Comparison of ENCODE assay signal across 30 cellular contexts in genomic region chr11:38839076-38839475, GRCh38.
"Had no signal": no experiment of that assay in that cellular context is flagged by ENCODE, and none has a peak within 500 bp of the region (broad histone marks: within the 10 kb centered on the region; RNA-seq: fewer than 3 reads in every experiment).

No MANE protein-coding gene starts in this region.

- H3K9me3 ChIP-seq: ascending aorta, body of pancreas, breast epithelium had no signal

- H3K36me3 ChIP-seq: adrenal gland, ascending aorta, brain microvascular endothelial cell, breast epithelium, cardiac muscle cell had no signal

- ATAC-seq: activated naive CD4-positive, alpha-beta T cell treated with anti-CD3 and anti-CD28 coated beads, Interleukin-2, amount 50 U/mL, for 72 hours; activated naive CD8-positive, alpha-beta T cell treated with anti-CD3 and anti-CD28 coated beads, Interleukin-2, amount 50 U/mL, for 24 hours; activated T-cell treated with anti-CD3 and anti-CD28 coated beads, Interleukin-2, amount 50 U/mL, for 4 hours; activated T-cell treated with anti-CD3 and anti-CD28 coated beads, Interleukin-2, amount 50 U/mL, for 72 hours; activated T-helper 17 cell treated with anti-CD3 and anti-CD28 coated beads, Interleukin-2, amount 50 U/mL, for 72 hours; body of pancreas had no signal

- H3K4me3 ChIP-seq: adrenal gland, ascending aorta, body of pancreas, breast epithelium, cardiac muscle cell had no signal

- DNase-seq: activated effector memory CD4-positive, alpha-beta T cell treated with anti-CD3 and anti-CD28 coated beads, Interleukin-2, amount 50 U/mL, for 16 hours; activated effector memory CD4-positive, alpha-beta T cell treated with Interleukin-2 at 50 U/mL for 16 hours; activated gamma-delta T cell; activated gamma-delta T cell treated with Interleukin-2 at 50 U/mL for 16 hours; activated naive CD4-positive, alpha-beta T cell; activated naive CD4-positive, alpha-beta T cell treated with anti-CD3 and anti-CD28 coated beads for 36 hours; activated naive CD4-positive, alpha-beta T cell treated with anti-CD3 and anti-CD28 coated beads, Interleukin-2, amount 10 ng/mL, durations not matched to agents 7 days and 5 days; activated naive CD4-positive, alpha-beta T cell treated with anti-CD3 and anti-CD28 coated beads, Interleukin-2, amount 50 U/mL, for 16 hours; activated naive CD4-positive, alpha-beta T cell treated with Interleukin-2 at 50 U/mL for 16 hours; activated naive CD8-positive, alpha-beta T cell treated with anti-CD3 and anti-CD28 coated beads for 36 hours; activated naive CD8-positive, alpha-beta T cell treated with anti-CD3 and anti-CD28 coated beads, Interleukin-2, amount 10 ng/mL, durations not matched to agents 7 days and 5 days; activated naive CD8-positive, alpha-beta T cell treated with anti-CD3 and anti-CD28 coated beads, Interleukin-2, amount 50 U/mL, for 24 hours; activated T-cell treated with anti-CD3 and anti-CD28 coated beads, Interleukin-2, amount 50 U/mL, for 4 hours; activated T-cell treated with anti-CD3 and anti-CD28 coated beads, Interleukin-2, amount 50 U/mL, for 48 hours; activated T-cell treated with anti-CD3 and anti-CD28 coated beads, Interleukin-2, amount 50 U/mL, for 72 hours; adrenal gland; amniotic stem cell; amygdala; anterior cingulate cortex; aorta; body of pancreas; brain microvascular endothelial cell; caudate nucleus; central memory CD4-positive, alpha-beta T cell; cerebellar nuclear complex had no signal

- H3K4me1 ChIP-seq: ascending aorta, body of pancreas, breast epithelium had no signal

- H3K27me3 ChIP-seq: adrenal gland, ascending aorta, body of pancreas, brain microvascular endothelial cell, breast epithelium, cardiac muscle cell had no signal

- H3K27ac ChIP-seq: adrenal gland, ascending aorta, body of pancreas, brain microvascular endothelial cell, breast epithelium, cardiac muscle cell had no signal
